Comparison of ENCODE assay signal across 16 cellular contexts in the genomic region with DNA sequence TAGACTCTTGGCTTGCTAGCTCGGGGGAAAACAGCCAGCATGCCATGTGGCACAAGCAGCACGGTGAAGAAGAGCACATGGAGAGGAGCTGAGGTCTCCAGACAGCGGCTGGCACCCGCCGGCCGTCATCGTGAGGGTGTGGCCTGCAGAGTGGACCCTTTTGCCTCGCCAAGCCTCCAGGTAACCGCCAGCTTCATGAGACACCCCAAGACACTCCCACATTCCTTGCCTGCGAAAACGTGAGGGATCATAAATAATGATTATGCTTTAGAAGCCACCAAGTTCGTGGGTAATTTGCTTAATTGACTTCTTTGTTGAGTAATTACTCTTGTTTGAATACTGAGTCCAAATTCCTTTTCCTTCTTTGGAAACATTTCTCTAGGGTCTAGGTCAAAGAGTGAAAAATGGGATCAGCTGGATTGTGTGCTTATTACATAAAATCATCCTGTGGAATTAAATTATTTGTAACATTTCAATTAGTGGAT. TPM values are rescaled to one million over a fixed set of nuclear protein-coding genes. Genes with fewer than 3 reads are reported as not detected.
DNase-seq lines count a peak whose midpoint lies in the region; ATAC-seq and TF ChIP-seq lines count a peak whose summit lies in the region.
"Had no signal": no experiment of that assay in that cellular context is flagged by ENCODE, and none has a peak within 500 bp of the region (broad histone marks: within the 10 kb centered on the region; RNA-seq: fewer than 3 reads in every experiment).

No MANE protein-coding gene starts in this region.

- no peaks in the 10 kb centered on the region for H3K36me3 ChIP-seq in right lobe of liver
- H3K36me3 ChIP-seq in stomach = no peaks in the 10 kb centered on the region
- H3K36me3 ChIP-seq: SJSA1 had no signal

- ATAC-seq in foreskin keratinocyte (peak; percentile 27), right lobe of liver (peak; percentile 66 to 89 (median 82)), Right ventricle myocardium inferior (no peak)

- WGBS in right lobe of liver (ENCODE audit: insufficient coverage, low coverage, low lambda C conversion rate, missing lambda C conversion rate) = 16% methylated on average over 3 of the region's 12 CpGs
- 74 to 89% (median 83%) methylated on average over 11 to 12 of the region's 12 CpGs for WGBS in stomach, 5 donors

- no peaks in the 10 kb centered on the region for H3K9me3 ChIP-seq in right lobe of liver
- no peaks in the 10 kb centered on the region for H3K9me3 ChIP-seq in stomach
- H3K9me3 ChIP-seq: SJSA1 had no signal

- H3K4me3 ChIP-seq in right lobe of liver (peak overlapping the region in 1 of 3 donors; percentile 0), stomach (no peak overlapping the region)
- H3K4me3 ChIP-seq: SJSA1 had no signal

- H3K4me1 ChIP-seq in foreskin keratinocyte = peaks cover 5% of the 10 kb centered on the region
- H3K4me1 ChIP-seq in right lobe of liver = peaks cover 0 to 47% (median 23%) of the 10 kb centered on the region in 4 donors
- peaks cover 0 to 32% (median 3%) of the 10 kb centered on the region in 4 donors for H3K4me1 ChIP-seq in stomach
- H3K4me1 ChIP-seq: SJSA1 had no signal

- no peak for TF ChIP-seq CTCF in foreskin keratinocyte (conservative IDR thresholded peaks at IDR 0.05)
- TF ChIP-seq CTCF in right lobe of liver (IDR thresholded peaks at IDR 0.05) = no peak
- TF ChIP-seq CTCF in stomach (IDR thresholded peaks at IDR 0.05) = no peak

- H3K27me3 ChIP-seq in foreskin keratinocyte (no peaks in the 10 kb centered on the region), right lobe of liver (no peaks in the 10 kb centered on the region), stomach (no peaks in the 10 kb centered on the region)
- H3K27me3 ChIP-seq: SJSA1 had no signal

- TF ChIP-seq POLR2A in right lobe of liver (IDR thresholded peaks at IDR 0.05) = no peak
- no peak for TF ChIP-seq POLR2A in stomach (IDR thresholded peaks at IDR 0.05)

- intact Hi-C loops in right lobe of liver (cut with DNase I) = no loop called here
- intact Hi-C loops in Right ventricle myocardium inferior (cut with DNase I) = no loop called here
- intact Hi-C loops in stomach (cut with DNase I; ENCODE audit: low total_unique reads) = no loop called here

- H3K27ac ChIP-seq in foreskin keratinocyte = no peak overlapping the region
- H3K27ac ChIP-seq in right lobe of liver = peak overlapping the region; percentile 48 to 86 (median 74)
- no peak overlapping the region for H3K27ac ChIP-seq in stomach
- H3K27ac ChIP-seq: C4-2B, SJSA1 had no signal

- TF ChIP-seq EP300 in stomach (IDR thresholded peaks at IDR 0.05) = no peak

- peak; percentile 22 for DNase-seq in activated CD8-positive, alpha-beta memory T cell treated with anti-CD3 and anti-CD28 coated beads, Interleukin-2, amount 50 U/mL, for 48 hours
- DNase-seq in activated CD8-positive, alpha-beta memory T cell treated with anti-CD3 and anti-CD28 coated beads for 24 hours = no peak
- DNase-seq in foreskin keratinocyte (no peak), right lobe of liver (peak; percentile 50 to 87 (median 84)), Right ventricle myocardium inferior (ENCODE audit: missing footprints) (no peak), RPMI8226 (no peak), stomach (no peak)
- DNase-seq: CD8-positive, alpha-beta memory T cell; EL; Karpas-422; NCI-H1694; NCI-H2081; NCI-H2171 treated with DMSO at 0.1 percent for 48 hours; NCI-H524 treated with DMSO at 0.1 percent for 48 hours had no signal

RNA-seq across cellular contexts. Expression of a gene that starts 23.2 kb away (rescaled TPM):
- total RNA-seq in foreskin keratinocyte (6.9 and 7.8 TPM in 2 replicates), right lobe of liver (10 to 100 TPM in 1 of 6 experiments, 1 to 10 TPM in 5; 3.6 to 11.1 (median 8.5) TPM), Right ventricle myocardium inferior (26.5 TPM), stomach (10 to 100 TPM in 1 of 5 donors, 1 to 10 TPM in 3, not detected in 1; 2.0 to 10.9 (median 3.7) TPM)
- polyA plus RNA-seq in foreskin keratinocyte (9.2 and 9.4 TPM in 2 replicates), stomach (10 to 100 TPM in 2 of 3 donors, 1 to 10 TPM in 1; 7.3 to 11.8 (median 11.6) TPM)

Comparison
In these comparisons a context has a peak if more than half of its experiments do, and no peak if none do; other contexts are left out.
1. DNase-seq: peak in activated CD8-positive, alpha-beta memory T cell treated with anti-CD3 and anti-CD28 coated beads, Interleukin-2, amount 50 U/mL, for 48 hours (single experiment) and right lobe of liver (3 of 3); none in activated CD8-positive, alpha-beta memory T cell treated with anti-CD3 and anti-CD28 coated beads for 24 hours (single experiment), foreskin keratinocyte (0 of 2), Right ventricle myocardium inferior (single experiment), RPMI8226 (single experiment) and stomach (single experiment).
2. H3K27ac ChIP-seq: peak in right lobe of liver (3 of 3); none in foreskin keratinocyte (single experiment) and stomach (0 of 5).